29 cellular contexts compared by ENCODE assay signal in the genomic region with DNA sequence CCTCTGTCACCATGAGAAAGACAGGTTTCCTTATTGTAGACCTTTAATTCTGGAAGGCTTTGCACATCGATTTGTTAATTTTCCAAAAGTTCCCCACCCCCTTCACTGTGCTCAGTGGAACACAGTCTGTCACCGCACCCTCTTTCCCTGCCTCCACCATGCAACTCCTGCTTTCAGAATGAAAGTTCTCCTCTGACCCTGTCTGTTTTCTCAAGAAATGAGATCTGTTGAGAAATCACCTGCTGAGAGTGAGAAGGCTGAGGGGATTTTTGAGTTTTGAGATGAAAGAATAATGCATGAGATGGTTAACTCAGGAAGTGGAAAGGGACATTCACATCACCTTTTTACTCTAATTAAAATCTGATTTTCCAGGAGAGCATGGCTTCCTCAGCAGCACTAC.
DNase-seq lines count a peak whose midpoint lies in the region; ATAC-seq, FAIRE-seq and TF ChIP-seq lines count a peak whose summit lies in the region.
"Had no signal": no experiment of that assay in that cellular context is flagged by ENCODE, and none has a peak within 500 bp of the region (broad histone marks: within the 10 kb centered on the region; RNA-seq: fewer than 3 reads in every experiment).

No MANE protein-coding gene starts in this region.

- H3K4me2 ChIP-seq in GM23248 (ENCODE audit: unreplicated experiment), result no peak overlapping the region

- no peak for TF ChIP-seq POLR2A in GM12892 (IDR thresholded peaks at IDR 0.05; ENCODE audit: low read depth, low read length)

- H3K36me3 Mint-ChIP-seq in activated T-helper 1 cell treated with anti-CD3 and anti-CD28 coated beads, Interleukin-12 subunit alpha, Interleukin-12 subunit beta, Interleukin-2, Interleukin-4 antibody, amounts not matched to agents 30 ng/mL and 10 ng/mL and 1 ng/mL, durations not matched to agents 14 hours and 24 hours and 36 hours (ENCODE audit: low read depth), result no peaks in the 10 kb centered on the region

- in situ Hi-C loops in HAP-1 (cut with MboI; ENCODE audit: low sequenced_read_pairs) (no loop called here), GM23248 (cut with MboI) (no loop called here)

- H3K36me3 ChIP-seq in HAP-1 (replicated peaks) (no peaks in the 10 kb centered on the region), GM23248 (ENCODE audit: low read depth) (no peaks in the 10 kb centered on the region)
- H3K36me3 ChIP-seq: ovary, thoracic aorta had no signal

- H3K27ac ChIP-seq in GM23248, result no peak overlapping the region
- H3K27ac ChIP-seq: C4-2B, epithelial cell of prostate, left ventricle myocardium inferior, ovary, thoracic aorta, VCaP had no signal

- DNase-seq in activated CD4-positive, alpha-beta T cell treated with anti-CD3 and anti-CD28 coated beads for 48 hours, result peak; percentile 24
- DNase-seq in activated CD4-positive, alpha-beta T cell treated with anti-CD3 and anti-CD28 coated beads, Interleukin-2, amount 50 U/mL, for 1 hour, result no peak
- DNase-seq in GM12892 (ENCODE audit: insufficient read length) (no peak), HAP-1 (ENCODE audit: low spot score in 2 of 2) (no peak), GM23248 (no peak), glomerular visceral epithelial cell (ENCODE audit: extremely low spot score) (no peak)
- no peak for DNase-seq in activated T-helper 1 cell treated with anti-CD3 and anti-CD28 coated beads, Interleukin-12 subunit alpha, Interleukin-12 subunit beta, Interleukin-2, Interleukin-4 antibody, amounts not matched to agents 30 ng/mL and 10 ng/mL and 1 ng/mL, durations not matched to agents 14 hours and 24 hours and 36 hours (ENCODE audit: low spot score)
- DNase-seq: 8988T; activated CD8-positive, alpha-beta memory T cell treated with anti-CD3 and anti-CD28 coated beads, Interleukin-2, amount 50 U/mL, for 4 hours; caudate nucleus; COR-L47; cortex of kidney; effector memory CD4-positive, alpha-beta T cell; H9; left ventricle myocardium inferior; NCI-H1048; NCI-H1694; NCI-H82; ovary; SIG-M5; T-helper 9 cell had no signal

- H3K4me1 Mint-ChIP-seq in activated T-helper 1 cell treated with anti-CD3 and anti-CD28 coated beads, Interleukin-12 subunit alpha, Interleukin-12 subunit beta, Interleukin-2, Interleukin-4 antibody, amounts not matched to agents 30 ng/mL and 10 ng/mL and 1 ng/mL, durations not matched to agents 14 hours and 24 hours and 36 hours (ENCODE audit: low read depth), result peaks cover 20% of the 10 kb centered on the region
- H3K4me1 Mint-ChIP-seq: neural crest cell had no signal

- H3K9me3 ChIP-seq in HAP-1 (no peaks in the 10 kb centered on the region), GM23248 (ENCODE audit: low read depth) (no peaks in the 10 kb centered on the region)
- H3K9me3 ChIP-seq: left ventricle myocardium inferior, ovary, thoracic aorta had no signal

- no peaks in the 10 kb centered on the region for H3F3A ChIP-seq in GM23248 (ENCODE audit: insufficient read depth)

- no peak overlapping the region for H3K4me3 Mint-ChIP-seq in activated T-helper 1 cell treated with anti-CD3 and anti-CD28 coated beads, Interleukin-12 subunit alpha, Interleukin-12 subunit beta, Interleukin-2, Interleukin-4 antibody, amounts not matched to agents 30 ng/mL and 10 ng/mL and 1 ng/mL, durations not matched to agents 14 hours and 24 hours and 36 hours
- H3K4me3 Mint-ChIP-seq: H9; neural crest cell; stimulated activated naive CD8-positive, alpha-beta T cell treated with anti-CD3 and anti-CD28 coated beads, Interleukin-15, Interleukin-2, amounts not matched to agents 100 ng/mL and 50 ng/mL, for 24 hours had no signal

- H2AFZ ChIP-seq in GM23248, result no peak overlapping the region

- no peaks in the 10 kb centered on the region for H3K79me2 ChIP-seq in GM23248 (ENCODE audit: insufficient read depth)

- no peaks in the 10 kb centered on the region for H4K20me1 ChIP-seq in GM23248 (ENCODE audit: insufficient read depth)

- H3K27ac Mint-ChIP-seq in activated T-helper 1 cell treated with anti-CD3 and anti-CD28 coated beads, Interleukin-12 subunit alpha, Interleukin-12 subunit beta, Interleukin-2, Interleukin-4 antibody, amounts not matched to agents 30 ng/mL and 10 ng/mL and 1 ng/mL, durations not matched to agents 14 hours and 24 hours and 36 hours, result peak overlapping the region; percentile 45
- H3K27ac Mint-ChIP-seq: H9; stimulated activated naive CD8-positive, alpha-beta T cell treated with anti-CD3 and anti-CD28 coated beads, Interleukin-15, Interleukin-2, amounts not matched to agents 100 ng/mL and 50 ng/mL, for 24 hours had no signal

- H3K9me2 ChIP-seq in GM23248 (ENCODE audit: insufficient read depth), result no peaks in the 10 kb centered on the region

- 90 to 93% methylated on average over 2 of the region's 2 CpGs for WGBS in GM23248 (ENCODE audit: low coverage in 1 of 2, low lambda C conversion rate in 2 of 2, missing lambda C conversion rate in 2 of 2), 2 experiments

- H3K9me3 Mint-ChIP-seq in activated T-helper 1 cell treated with anti-CD3 and anti-CD28 coated beads, Interleukin-12 subunit alpha, Interleukin-12 subunit beta, Interleukin-2, Interleukin-4 antibody, amounts not matched to agents 30 ng/mL and 10 ng/mL and 1 ng/mL, durations not matched to agents 14 hours and 24 hours and 36 hours, result peaks cover 9% of the 10 kb centered on the region
- H3K9me3 Mint-ChIP-seq: H9 had no signal

- H3K4me1 ChIP-seq in HAP-1, result no peaks in the 10 kb centered on the region
- H3K4me1 ChIP-seq in GM23248 (ENCODE audit: insufficient read depth), result peaks cover 8% of the 10 kb centered on the region; the same call in 1 of the 2 replicates
- H3K4me1 ChIP-seq: left ventricle myocardium inferior had no signal

- ATAC-seq in HG02678 (IDR thresholded peaks at IDR 0.05; ENCODE audit: unreplicated experiment), result peak; percentile 61

- H3K9ac ChIP-seq in GM23248, result no peak overlapping the region

- peak; percentile 58 for FAIRE-seq in GM12892 (lab: Jason Lieb, UNC)
- FAIRE-seq: HTR-8/SVneo had no signal

- H3K27me3 ChIP-seq in HAP-1 (ENCODE audit: low read depth) (no peaks in the 10 kb centered on the region), GM23248 (replicated peaks; ENCODE audit: insufficient read depth) (no peaks in the 10 kb centered on the region)
- H3K27me3 ChIP-seq: ovary had no signal

- H3K27me3 Mint-ChIP-seq in activated T-helper 1 cell treated with anti-CD3 and anti-CD28 coated beads, Interleukin-12 subunit alpha, Interleukin-12 subunit beta, Interleukin-2, Interleukin-4 antibody, amounts not matched to agents 30 ng/mL and 10 ng/mL and 1 ng/mL, durations not matched to agents 14 hours and 24 hours and 36 hours (ENCODE audit: insufficient read depth), result no peaks in the 10 kb centered on the region
- H3K27me3 Mint-ChIP-seq: stimulated activated naive CD8-positive, alpha-beta T cell treated with anti-CD3 and anti-CD28 coated beads, Interleukin-15, Interleukin-2, amounts not matched to agents 100 ng/mL and 50 ng/mL, for 24 hours had no signal

- H3K4me3 ChIP-seq in HAP-1 (no peak overlapping the region), GM23248 (no peak overlapping the region)
- H3K4me3 ChIP-seq: left ventricle myocardium inferior, ovary, thoracic aorta had no signal

- intact Hi-C loops in activated T-helper 1 cell treated with anti-CD3 and anti-CD28 coated beads, Interleukin-12 subunit alpha, Interleukin-12 subunit beta, Interleukin-2, Interleukin-4 antibody, amounts not matched to agents 30 ng/mL and 10 ng/mL and 1 ng/mL, durations not matched to agents 14 hours and 24 hours and 36 hours (cut with micrococcal nuclease), result loop anchor here (5.0 kb wide), 1 partner anchor 51 kb away; no protein-coding TSS in a partner anchor
